11 cellular contexts compared by ENCODE assay signal in genomic region chr19:58317481-58318072, GRCh38. TPM values are rescaled to one million over a fixed set of nuclear protein-coding genes. Genes with fewer than 3 reads are reported as not detected.
A peak's percentile ranks its signal among the peaks of the same experiment; 100 is the strongest.
DNase-seq lines count a peak whose midpoint lies in the region; ATAC-seq, FAIRE-seq and TF ChIP-seq lines count a peak whose summit lies in the region.
"Had no signal": no experiment of that assay in that cellular context is flagged by ENCODE, and none has a peak within 500 bp of the region (broad histone marks: within the 10 kb centered on the region; RNA-seq: fewer than 3 reads in every experiment).

No MANE protein-coding gene starts in this region.

- H3K9me3 Mint-ChIP-seq in activated CD4-positive, alpha-beta T cell treated with anti-CD3 and anti-CD28 coated beads, Interleukin-2, amount 10 ng/mL, durations not matched to agents 7 days and 5 days = peaks cover 5% of the 10 kb centered on the region
- no peaks in the 10 kb centered on the region for H3K9me3 Mint-ChIP-seq in effector memory CD8-positive, alpha-beta T cell

- H3K27me3 ChIP-seq in bronchial epithelial cell (ENCODE audit: control insufficient read depth, insufficient read depth, low read length) = no peaks in the 10 kb centered on the region
- H3K27me3 ChIP-seq: colonic mucosa, pancreas had no signal

- no peaks in the 10 kb centered on the region for H3K4me1 ChIP-seq in OCI-LY7 (ENCODE audit: insufficient read depth, low read length, poor library complexity, severe bottlenecking)
- H3K4me1 ChIP-seq: colonic mucosa, pancreas had no signal

- H3K27me3 Mint-ChIP-seq in activated CD4-positive, alpha-beta T cell treated with anti-CD3 and anti-CD28 coated beads, Interleukin-2, amount 10 ng/mL, durations not matched to agents 7 days and 5 days = no peaks in the 10 kb centered on the region
- H3K27me3 Mint-ChIP-seq in effector memory CD8-positive, alpha-beta T cell = no peaks in the 10 kb centered on the region

- H3K4me3 ChIP-seq in OCI-LY7 (ENCODE audit: low read depth, low read length, poor library complexity, severe bottlenecking) (no peak overlapping the region), bronchial epithelial cell (ENCODE audit: low read depth, low read length) (no peak overlapping the region)
- H3K4me3 ChIP-seq: colonic mucosa, pancreas had no signal

- POLR2A ChIA-PET in activated CD4-positive, alpha-beta T cell treated with anti-CD3 and anti-CD28 coated beads, Interleukin-2, amount 10 ng/mL, durations not matched to agents 7 days and 5 days (lab: Charles Lee) = no interaction called here
- POLR2A ChIA-PET in OCI-LY7 (lab: Charles Lee) = no interaction called here

- CTCF ChIA-PET in activated CD4-positive, alpha-beta T cell treated with anti-CD3 and anti-CD28 coated beads, Interleukin-2, amount 10 ng/mL, durations not matched to agents 7 days and 5 days (lab: Charles Lee) = interaction anchor here (0.6 to 1.0 kb wide), 5 partner anchors 9 to 202 kb away, joined by 3 to 5 read pairs (median 4); partner anchors contain the start of genes ZBTB45 and ZSCAN22
- CTCF ChIA-PET in OCI-LY7 (lab: Charles Lee; ENCODE audit: unreplicated experiment) = no interaction called here

- peaks cover 31% of the 10 kb centered on the region for H3K36me3 ChIP-seq in OCI-LY7 (ENCODE audit: insufficient read depth, low read length)
- peaks cover 12% of the 10 kb centered on the region for H3K36me3 ChIP-seq in bronchial epithelial cell (ENCODE audit: control insufficient read depth, insufficient read depth, low read length)
- H3K36me3 ChIP-seq: colonic mucosa had no signal

- no peak overlapping the region for H3K27ac Mint-ChIP-seq in activated CD4-positive, alpha-beta T cell treated with anti-CD3 and anti-CD28 coated beads, Interleukin-2, amount 10 ng/mL, durations not matched to agents 7 days and 5 days
- no peak overlapping the region for H3K27ac Mint-ChIP-seq in effector memory CD8-positive, alpha-beta T cell

- H3K9me2 ChIP-seq in OCI-LY7 (ENCODE audit: insufficient read depth, low read length) = no peaks in the 10 kb centered on the region

- intact Hi-C loops in OCI-LY7 (cut with micrococcal nuclease; ENCODE audit: unreplicated experiment) = no loop called here

- ATAC-seq in effector memory CD8-positive, alpha-beta T cell (replicated peaks) = no peak

- H3K9me3 ChIP-seq in OCI-LY7 (ENCODE audit: low read length) = no peaks in the 10 kb centered on the region
- H3K9me3 ChIP-seq: colonic mucosa, pancreas had no signal

- H3K4me2 ChIP-seq in OCI-LY7 (ENCODE audit: low read length) = no peak overlapping the region

- H3K36me3 Mint-ChIP-seq in activated CD4-positive, alpha-beta T cell treated with anti-CD3 and anti-CD28 coated beads, Interleukin-2, amount 10 ng/mL, durations not matched to agents 7 days and 5 days (ENCODE audit: low read depth) = peaks cover 32% of the 10 kb centered on the region
- peaks cover 37% of the 10 kb centered on the region for H3K36me3 Mint-ChIP-seq in effector memory CD8-positive, alpha-beta T cell (ENCODE audit: insufficient read depth)

- H3K4me1 Mint-ChIP-seq in activated CD4-positive, alpha-beta T cell treated with anti-CD3 and anti-CD28 coated beads, Interleukin-2, amount 10 ng/mL, durations not matched to agents 7 days and 5 days = no peaks in the 10 kb centered on the region
- H3K4me1 Mint-ChIP-seq in effector memory CD8-positive, alpha-beta T cell (ENCODE audit: low read depth in 2 of 2) = peaks cover 0 to 5% of the 10 kb centered on the region in 2 donors

- no peak overlapping the region for H3K4me3 Mint-ChIP-seq in activated CD4-positive, alpha-beta T cell treated with anti-CD3 and anti-CD28 coated beads, Interleukin-2, amount 10 ng/mL, durations not matched to agents 7 days and 5 days
- H3K4me3 Mint-ChIP-seq in effector memory CD8-positive, alpha-beta T cell = no peak overlapping the region

- FAIRE-seq in bronchial epithelial cell (lab: Jason Lieb, UNC) = no peak
- FAIRE-seq: pancreas had no signal

- peak; percentile 38 for DNase-seq in activated CD4-positive, alpha-beta T cell treated with anti-CD3 and anti-CD28 coated beads, Interleukin-2, amount 10 ng/mL, durations not matched to agents 7 days and 5 days
- no peak for DNase-seq in activated CD4-positive, alpha-beta T cell treated with anti-CD3 and anti-CD28 coated beads, Interleukin-2, amount 50 U/mL, for 1 hour
- DNase-seq in OCI-LY7 (ENCODE audit: low spot score) (peak; percentile 36), bronchial epithelial cell (ENCODE audit: low read depth) (peak; percentile 29), myocyte (ENCODE audit: low read depth) (peak; percentile 64), NCI-H510A treated with DMSO at 0.1 percent for 48 hours (lab: John Stamatoyannopoulos, UW) (no peak), cerebellar nuclear complex (lab: John Stamatoyannopoulos, UW) (no peak)
- DNase-seq in effector memory CD8-positive, alpha-beta T cell = no peak
- DNase-seq: colonic mucosa, NCI-H1092, pancreas had no signal

- TF ChIP-seq CTCF in OCI-LY7 (conservative IDR thresholded peaks at IDR 0.05; ENCODE audit: low read length) = no peak
- no peak for TF ChIP-seq CTCF in bronchial epithelial cell (IDR thresholded peaks at IDR 0.05; ENCODE audit: insufficient read depth, low read length, severe bottlenecking)

- no peak overlapping the region for H3K27ac ChIP-seq in OCI-LY7 (ENCODE audit: low read depth, low read length, poor library complexity, severe bottlenecking)
- H3K27ac ChIP-seq: colonic mucosa, pancreas had no signal

- H3K79me2 ChIP-seq in OCI-LY7 (ENCODE audit: insufficient read depth, low read depth, low read length) = no peaks in the 10 kb centered on the region

- no TSS peak for BruUV-seq in OCI-LY7 (replicated peaks; lab: Mats Ljungman, UMichigan)

- H4K20me1 ChIP-seq in OCI-LY7 (ENCODE audit: insufficient read depth, low read length) = no peaks in the 10 kb centered on the region

- H2AFZ ChIP-seq in OCI-LY7 (ENCODE audit: low read length) = no peak overlapping the region

RNA-seq across cellular contexts. Expression of gene ZSCAN22, which starts 9.2 kb away (rescaled TPM):
- 1 to 10 TPM; 4.3 to 5.0 TPM for total RNA-seq in activated CD4-positive, alpha-beta T cell treated with anti-CD3 and anti-CD28 coated beads, Interleukin-2, amount 10 ng/mL, durations not matched to agents 7 days and 5 days
- total RNA-seq in OCI-LY7 (2014; rRNA removed; shearing (Covaris generic)) = 2.6 and 3.3 TPM in 2 replicates
- total RNA-seq in OCI-LY7 (2022) = 3.7 and 5.1 TPM in 2 replicates
- total RNA-seq in bronchial epithelial cell = 1.8 and 2.2 TPM in 2 replicates
- total RNA-seq in myocyte = 2.8 and 3.5 TPM in 2 replicates
- 2.9 TPM for polyA plus RNA-seq in myocyte (2012)

RNA-seq across cellular contexts. Expression of gene ERVK3-1, which starts 12.4 kb away (rescaled TPM):
- 10 to 100 TPM; 57.0 to 59.5 TPM for total RNA-seq in activated CD4-positive, alpha-beta T cell treated with anti-CD3 and anti-CD28 coated beads, Interleukin-2, amount 10 ng/mL, durations not matched to agents 7 days and 5 days
- 61.7 and 79.6 TPM in 2 replicates for total RNA-seq in OCI-LY7 (2014; rRNA removed; shearing (Covaris generic))
- total RNA-seq in OCI-LY7 (2022) = 46.4 and 48.1 TPM in 2 replicates
- 50.7 and 59.2 TPM in 2 replicates for total RNA-seq in bronchial epithelial cell
- 33.9 and 54.9 TPM in 2 replicates for total RNA-seq in myocyte
- polyA plus RNA-seq in myocyte (2012) = 49.3 TPM

RNA-seq across cellular contexts. Expression of gene A1BG, which starts 35.7 kb away (rescaled TPM):
- total RNA-seq in activated CD4-positive, alpha-beta T cell treated with anti-CD3 and anti-CD28 coated beads, Interleukin-2, amount 10 ng/mL, durations not matched to agents 7 days and 5 days = 1 to 10 TPM; 2.0 to 4.5 TPM
- total RNA-seq in OCI-LY7 (2014; rRNA removed; shearing (Covaris generic)) = 21.3 and 47.2 TPM in 2 replicates
- 24.5 and 26.9 TPM in 2 replicates for total RNA-seq in OCI-LY7 (2022)
- total RNA-seq in bronchial epithelial cell = 2.1 and 4.7 TPM in 2 replicates
- total RNA-seq in myocyte = 31.5 and 49.6 TPM in 2 replicates
- 46.8 TPM for polyA plus RNA-seq in myocyte (2012)

RNA-seq across cellular contexts. Expression of gene ZNF8, which starts 38.8 kb away (rescaled TPM):
- 1 to 10 TPM; 5.1 to 5.4 TPM for total RNA-seq in activated CD4-positive, alpha-beta T cell treated with anti-CD3 and anti-CD28 coated beads, Interleukin-2, amount 10 ng/mL, durations not matched to agents 7 days and 5 days
- total RNA-seq in OCI-LY7 (2014; rRNA removed; shearing (Covaris generic)) = 7.3 and 7.8 TPM in 2 replicates
- total RNA-seq in OCI-LY7 (2022) = 7.1 and 7.7 TPM in 2 replicates
- total RNA-seq in bronchial epithelial cell = 2.3 and 2.4 TPM in 2 replicates
- total RNA-seq in myocyte = 7.6 and 8.0 TPM in 2 replicates
- polyA plus RNA-seq in myocyte (2012) = 3.4 TPM

RNA-seq across cellular contexts. Expression of gene ZNF497, which starts 45.0 kb away (rescaled TPM):
- total RNA-seq in activated CD4-positive, alpha-beta T cell treated with anti-CD3 and anti-CD28 coated beads, Interleukin-2, amount 10 ng/mL, durations not matched to agents 7 days and 5 days = 1 to 10 TPM in 1 of 2 experiments, under 1 TPM in 1; 0.98 to 1.4 TPM
- total RNA-seq in OCI-LY7 (2014; rRNA removed; shearing (Covaris generic)) = 2.8 and 3.6 TPM in 2 replicates
- total RNA-seq in OCI-LY7 (2022) (4.5 and 6.1 TPM in 2 replicates), bronchial epithelial cell (0.53 and 2.2 TPM in 2 replicates), myocyte (1.5 and 1.7 TPM in 2 replicates)
- polyA plus RNA-seq in myocyte (2012) = 2.9 TPM

Comparison
In these comparisons a context has a peak if more than half of its experiments do, and no peak if none do; other contexts are left out.
1. DNase-seq: peak in activated CD4-positive, alpha-beta T cell treated with anti-CD3 and anti-CD28 coated beads, Interleukin-2, amount 10 ng/mL, durations not matched to agents 7 days and 5 days (single experiment), OCI-LY7 (single experiment), bronchial epithelial cell (single experiment) and myocyte (single experiment); none in activated CD4-positive, alpha-beta T cell treated with anti-CD3 and anti-CD28 coated beads, Interleukin-2, amount 50 U/mL, for 1 hour (single experiment), NCI-H510A treated with DMSO at 0.1 percent for 48 hours (single experiment), effector memory CD8-positive, alpha-beta T cell (0 of 3) and cerebellar nuclear complex (0 of 2).